In genomic region chr4:1514612-1515011, GRCh38 we compare ENCODE assay signal across 31 cellular contexts.
"Had no signal": no experiment of that assay in that cellular context is flagged by ENCODE, and none has a peak within 500 bp of the region (broad histone marks: within the 10 kb centered on the region; RNA-seq: fewer than 3 reads in every experiment).

No MANE protein-coding gene starts in this region.

- H3K4me3 ChIP-seq: ovary, psoas muscle, skin epidermis, smooth muscle cell, suprapubic skin, testis, tibial artery, transverse colon, upper lobe of right lung, uterus had no signal

- H3K9ac ChIP-seq: parathyroid adenoma had no signal

- ATAC-seq: naive thymus-derived CD8-positive, alpha-beta T cell; natural killer cell treated with Interleukin-12 subunit alpha and Interleukin-12 subunit beta and Interleukin-15 and Interleukin-18, amount 100 ng/mL, for 72 hours; psoas muscle; right cardiac atrium; sciatic nerve; stimulated activated effector memory CD8-positive, alpha-beta T cell treated with anti-CD3 and anti-CD28 coated beads, Interleukin-12 subunit alpha, Interleukin-12 subunit beta, amount 100 ng/mL, for 72 hours; stimulated activated naive B cell treated with anti-CD40 and anti-IgM and Interleukin-4, amounts not matched to agents 10 μg/mL and 1 μg/mL and 100 μg/mL, for 72 hours; stimulated activated naive CD8-positive, alpha-beta T cell treated with anti-CD3 and anti-CD28 coated beads, Interleukin-15, amount 100 ng/mL, for 72 hours; stimulated activated naive CD8-positive, alpha-beta T cell treated with anti-CD3 and anti-CD28 coated beads, Interleukin-15, Interleukin-2, amounts not matched to agents 100 U/mL and 50 U/mL, for 24 hours; upper lobe of right lung had no signal

- H3K4me1 Mint-ChIP-seq: stimulated activated effector memory CD8-positive, alpha-beta T cell treated with anti-CD3 and anti-CD28 coated beads, Interleukin-12 subunit alpha, Interleukin-12 subunit beta, amount 100 ng/mL, for 72 hours; stimulated activated naive CD8-positive, alpha-beta T cell treated with anti-CD3 and anti-CD28 coated beads, Interleukin-15, amount 100 ng/mL, for 72 hours had no signal

- H3K4me1 ChIP-seq: parathyroid adenoma, psoas muscle, testis, upper lobe of right lung, uterus had no signal

- H3K9me3 Mint-ChIP-seq: naive thymus-derived CD8-positive, alpha-beta T cell; natural killer cell treated with Interleukin-12 subunit alpha and Interleukin-12 subunit beta and Interleukin-15 and Interleukin-18, amount 100 ng/mL, for 72 hours; nephron progenitor cell; neural crest cell; stimulated activated effector memory CD8-positive, alpha-beta T cell treated with anti-CD3 and anti-CD28 coated beads, Interleukin-12 subunit alpha, Interleukin-12 subunit beta, amount 100 ng/mL, for 72 hours; stimulated activated naive CD8-positive, alpha-beta T cell treated with anti-CD3 and anti-CD28 coated beads, Interleukin-15, amount 100 ng/mL, for 72 hours; type B pancreatic cell had no signal

- H3K9me3 ChIP-seq: ovary, psoas muscle, suprapubic skin, testis, tibial artery, transverse colon, upper lobe of right lung, uterus had no signal

- H3K79me2 ChIP-seq: parathyroid adenoma had no signal

- H3K27ac Mint-ChIP-seq: naive B cell; naive thymus-derived CD8-positive, alpha-beta T cell; natural killer cell treated with Interleukin-12 subunit alpha and Interleukin-12 subunit beta and Interleukin-15 and Interleukin-18, amount 100 ng/mL, for 72 hours; nephron progenitor cell; progenitor cell of endocrine pancreas; stimulated activated effector memory CD8-positive, alpha-beta T cell treated with anti-CD3 and anti-CD28 coated beads, Interleukin-12 subunit alpha, Interleukin-12 subunit beta, amount 100 ng/mL, for 72 hours; stimulated activated naive B cell treated with anti-CD40 and anti-IgM and Interleukin-4, amounts not matched to agents 10 μg/mL and 1 μg/mL and 100 μg/mL, for 72 hours; stimulated activated naive CD8-positive, alpha-beta T cell treated with anti-CD3 and anti-CD28 coated beads, Interleukin-15, amount 100 ng/mL, for 72 hours; type B pancreatic cell had no signal

- H3K36me3 ChIP-seq: ovary, suprapubic skin, tibial artery, transverse colon, upper lobe of right lung, uterus had no signal

- H2AFZ ChIP-seq: parathyroid adenoma had no signal

- H3K27me3 ChIP-seq: ovary, testis had no signal

- H3K27ac ChIP-seq: ovary, parathyroid adenoma, psoas muscle, skin epidermis, suprapubic skin, testis, tibial artery, transverse colon, upper lobe of right lung, uterus had no signal

- H3K4me3 Mint-ChIP-seq: naive B cell; naive thymus-derived CD8-positive, alpha-beta T cell; natural killer cell treated with Interleukin-12 subunit alpha and Interleukin-12 subunit beta and Interleukin-15 and Interleukin-18, amount 100 ng/mL, for 72 hours; nephron progenitor cell; neural crest cell; stimulated activated effector memory CD8-positive, alpha-beta T cell treated with anti-CD3 and anti-CD28 coated beads, Interleukin-12 subunit alpha, Interleukin-12 subunit beta, amount 100 ng/mL, for 72 hours; stimulated activated naive B cell treated with anti-CD40 and anti-IgM and Interleukin-4, amounts not matched to agents 10 μg/mL and 1 μg/mL and 100 μg/mL, for 72 hours; stimulated activated naive CD8-positive, alpha-beta T cell treated with anti-CD3 and anti-CD28 coated beads, Interleukin-15, amount 100 ng/mL, for 72 hours; type B pancreatic cell had no signal

- DNase-seq: naive B cell; naive thymus-derived CD8-positive, alpha-beta T cell; nephron progenitor cell; occipital lobe; ovary; posterior cingulate gyrus; psoas muscle; right cardiac atrium; stimulated activated CD4-positive, alpha-beta T cell treated with anti-CD3 and anti-CD28 coated beads, Interleukin-15, amount 100 ng/mL, for 24 hours; stimulated activated CD4-positive, alpha-beta T cell treated with anti-CD3 and anti-CD28 coated beads, Interleukin-2, amount 100 ng/mL, for 24 hours; stimulated activated CD4-positive, alpha-beta T cell treated with anti-CD3 and anti-CD28 coated beads, Interleukin-2, amount 100 ng/mL, for 48 hours; stimulated activated CD4-positive, alpha-beta T cell treated with anti-CD3 and anti-CD28 coated beads, Interleukin-4, amount 100 ng/mL, for 24 hours; stimulated activated naive B cell treated with anti-CD40 and anti-IgM and Interleukin-4, amounts not matched to agents 10 μg/mL and 1 μg/mL and 100 μg/mL, for 72 hours; stimulated activated naive CD8-positive, alpha-beta T cell treated with anti-CD3 and anti-CD28 coated beads, Interleukin-15, amount 100 ng/mL, for 72 hours; stimulated activated naive CD8-positive, alpha-beta T cell treated with anti-CD3 and anti-CD28 coated beads, Interleukin-15, Interleukin-2, amounts not matched to agents 100 U/mL and 50 U/mL, for 24 hours; substantia nigra; testis; tibial artery; transverse colon; uterus had no signal

- H3K4me2 ChIP-seq: smooth muscle cell had no signal

- H3K36me3 Mint-ChIP-seq: natural killer cell treated with Interleukin-12 subunit alpha and Interleukin-12 subunit beta and Interleukin-15 and Interleukin-18, amount 100 ng/mL, for 72 hours; stimulated activated effector memory CD8-positive, alpha-beta T cell treated with anti-CD3 and anti-CD28 coated beads, Interleukin-12 subunit alpha, Interleukin-12 subunit beta, amount 100 ng/mL, for 72 hours; stimulated activated naive B cell treated with anti-CD40 and anti-IgM and Interleukin-4, amounts not matched to agents 10 μg/mL and 1 μg/mL and 100 μg/mL, for 72 hours; type B pancreatic cell had no signal
